In genomic region chr1:152753586-152753985, GRCh38 we compare ENCODE assay signal across 11 cellular contexts. TPM values are rescaled to one million over a fixed set of nuclear protein-coding genes. Genes with fewer than 3 reads are reported as not detected.
"Had no signal": no experiment of that assay in that cellular context is flagged by ENCODE, and none has a peak within 500 bp of the region (broad histone marks: within the 10 kb centered on the region; RNA-seq: fewer than 3 reads in every experiment).

No MANE protein-coding gene starts in this region.

- H3K36me3 ChIP-seq: HAP-1 had no signal

- H3K4me3 ChIP-seq: HAP-1 had no signal

- H3K9ac ChIP-seq: KMS-11 had no signal

- FAIRE-seq: HepG2 had no signal

- DNase-seq: GOT3, H7, HFFc6, KBM-7 had no signal

- H3K27ac ChIP-seq: HL-60, KMS-11 had no signal

- H3K4me2 ChIP-seq: KMS-11 had no signal

- H3K4me1 ChIP-seq: HAP-1 had no signal

- H3K9me3 ChIP-seq: HAP-1 had no signal

RNA-seq across cellular contexts. Expression of gene KPRP, which starts 4.2 kb away (rescaled TPM):
- total RNA-seq: H4, H7, HepG2, HFFc6, HT1080 had no signal
- polyA plus RNA-seq: HepG2, IgD-negative memory B cell had no signal

RNA-seq across cellular contexts. Expression of gene LCE1F, which starts 21.4 kb away (rescaled TPM):
- total RNA-seq: H4, H7, HepG2, HFFc6, HT1080 had no signal
- polyA plus RNA-seq: HepG2, IgD-negative memory B cell had no signal

RNA-seq across cellular contexts. Expression of gene LCE1E, which starts 32.5 kb away (rescaled TPM):
- total RNA-seq: H4, H7, HepG2, HFFc6, HT1080 had no signal
- polyA plus RNA-seq: IgD-negative memory B cell had no signal

RNA-seq across cellular contexts. Expression of gene LCE1D, which starts 42.9 kb away (rescaled TPM):
- total RNA-seq: H4, H7, HepG2, HFFc6, HT1080 had no signal
- polyA plus RNA-seq: HepG2, IgD-negative memory B cell had no signal

RNA-seq across cellular contexts. Expression of gene LCE4A, which starts 45.6 kb away (rescaled TPM):
- total RNA-seq: H4, H7, HepG2, HT1080 had no signal
- polyA plus RNA-seq: HepG2, IgD-negative memory B cell had no signal
